In the genomic region with DNA sequence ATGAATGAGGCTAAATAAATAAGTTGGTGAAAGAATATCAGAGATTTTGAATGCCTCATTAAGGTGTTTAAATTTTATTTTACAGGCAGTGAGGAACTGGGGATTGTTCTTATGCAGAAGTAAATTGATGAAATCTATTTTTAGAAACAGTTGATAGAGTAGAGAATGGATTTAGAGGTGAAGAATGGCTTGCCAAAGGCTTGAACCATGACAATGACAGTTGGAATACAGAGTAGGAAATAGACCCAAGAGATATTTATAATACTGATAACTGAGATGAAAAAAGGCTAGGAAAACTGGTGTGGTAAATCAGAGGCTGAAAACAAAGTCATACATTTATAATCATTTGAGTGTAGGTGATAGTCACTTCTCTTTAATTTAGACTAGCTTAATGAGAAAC, we compare ENCODE assay signal across 37 cellular contexts.
"Had no signal": no experiment of that assay in that cellular context is flagged by ENCODE, and none has a peak within 500 bp of the region (broad histone marks: within the 10 kb centered on the region; RNA-seq: fewer than 3 reads in every experiment).

No MANE protein-coding gene starts in this region.

- H3K4me1 Mint-ChIP-seq: activated B cell treated with CpG ODN at 0.5 μM for 24 hours; activated CD4-positive, alpha-beta T cell treated with anti-CD3 and anti-CD28 coated beads, Interleukin-2, amount 10 ng/mL, durations not matched to agents 24 days and 14 days; activated naive CD4-positive, alpha-beta T cell treated with anti-CD3 and anti-CD28 coated beads, Interleukin-2, amount 50 U/mL, for 24 hours; activated naive CD8-positive, alpha-beta T cell treated with anti-CD3 and anti-CD28 coated beads, Interleukin-2, amount 10 ng/mL, durations not matched to agents 7 days and 5 days; activated naive CD8-positive, alpha-beta T cell treated with anti-CD3 and anti-CD28 coated beads, Interleukin-2, amount 50 U/mL, for 24 hours; activated T-helper 17 cell treated with anti-CD3 and anti-CD28 coated beads, Interleukin-2, amount 50 U/mL, for 72 hours had no signal

- H3K9me3 ChIP-seq: ascending aorta, body of pancreas, breast epithelium had no signal

- H3K27me3 ChIP-seq: ascending aorta, body of pancreas, brain microvascular endothelial cell, breast epithelium had no signal

- H3K4me3 ChIP-seq: ascending aorta, body of pancreas, breast epithelium had no signal

- H3K36me3 ChIP-seq: ascending aorta, brain microvascular endothelial cell, breast epithelium had no signal

- FAIRE-seq: TTC549 had no signal

- H3K36me3 Mint-ChIP-seq: activated CD4-positive, alpha-beta memory T cell treated with anti-CD3 and anti-CD28 coated beads for 36 hours; activated naive CD4-positive, alpha-beta T cell treated with anti-CD3 and anti-CD28 coated beads, Interleukin-2, amount 50 U/mL, for 24 hours; activated naive CD8-positive, alpha-beta T cell; activated naive CD8-positive, alpha-beta T cell treated with anti-CD3 and anti-CD28 coated beads, Interleukin-2, amount 10 ng/mL, durations not matched to agents 7 days and 5 days had no signal

- H3K27me3 Mint-ChIP-seq: activated B cell treated with CpG ODN at 0.5 μM for 24 hours; activated CD4-positive, alpha-beta memory T cell treated with anti-CD3 and anti-CD28 coated beads for 36 hours; activated CD4-positive, alpha-beta T cell treated with anti-CD3 and anti-CD28 coated beads, Interleukin-2, amount 10 ng/mL, durations not matched to agents 24 days and 14 days; activated naive CD4-positive, alpha-beta T cell treated with anti-CD3 and anti-CD28 coated beads, Interleukin-2, amount 50 U/mL, for 24 hours; activated naive CD8-positive, alpha-beta T cell treated with anti-CD3 and anti-CD28 coated beads, Interleukin-2, amount 10 ng/mL, durations not matched to agents 7 days and 5 days; activated naive CD8-positive, alpha-beta T cell treated with anti-CD3 and anti-CD28 coated beads, Interleukin-2, amount 50 U/mL, for 24 hours; activated T-helper 17 cell treated with anti-CD3 and anti-CD28 coated beads, Interleukin-2, amount 50 U/mL, for 72 hours had no signal

- H3K9me3 Mint-ChIP-seq: activated CD4-positive, alpha-beta memory T cell treated with anti-CD3 and anti-CD28 coated beads for 36 hours; activated CD4-positive, alpha-beta T cell treated with anti-CD3 and anti-CD28 coated beads, Interleukin-2, amount 10 ng/mL, durations not matched to agents 24 days and 14 days; activated CD8-positive, alpha-beta T cell treated with anti-CD3 and anti-CD28 coated beads for 36 hours; activated naive CD4-positive, alpha-beta T cell treated with anti-CD3 and anti-CD28 coated beads for 36 hours; activated naive CD4-positive, alpha-beta T cell treated with anti-CD3 and anti-CD28 coated beads, Interleukin-2, amount 50 U/mL, for 24 hours; activated naive CD8-positive, alpha-beta T cell treated with anti-CD3 and anti-CD28 coated beads, Interleukin-2, amount 10 ng/mL, durations not matched to agents 7 days and 5 days; activated naive CD8-positive, alpha-beta T cell treated with anti-CD3 and anti-CD28 coated beads, Interleukin-2, amount 50 U/mL, for 24 hours; activated T-cell treated with anti-CD3 and anti-CD28 coated beads, Interleukin-2, amount 50 U/mL, for 4 hours; activated T-helper 1 cell treated with anti-CD3 and anti-CD28 coated beads, Interleukin-12 subunit alpha, Interleukin-12 subunit beta, Interleukin-2, Interleukin-4 antibody, amounts not matched to agents 30 ng/mL and 10 ng/mL and 1 ng/mL, durations not matched to agents 14 hours and 24 hours and 36 hours; T-helper 2 cell treated with Interferon-gamma antibody and Interleukin-4, amounts not matched to agents 5 μg/mL and 100 μg/mL, for 36 hours had no signal

- H3K27ac Mint-ChIP-seq: activated B cell treated with CpG ODN at 0.5 μM for 24 hours; activated CD4-positive, alpha-beta memory T cell treated with anti-CD3 and anti-CD28 coated beads for 36 hours; activated CD4-positive, alpha-beta T cell treated with anti-CD3 and anti-CD28 coated beads, Interleukin-2, amount 10 ng/mL, durations not matched to agents 24 days and 14 days; activated CD8-positive, alpha-beta T cell treated with anti-CD3 and anti-CD28 coated beads for 36 hours; activated naive CD4-positive, alpha-beta T cell treated with anti-CD3 and anti-CD28 coated beads for 36 hours; activated naive CD4-positive, alpha-beta T cell treated with anti-CD3 and anti-CD28 coated beads, Interleukin-2, amount 50 U/mL, for 24 hours; activated naive CD8-positive, alpha-beta T cell; activated naive CD8-positive, alpha-beta T cell treated with anti-CD3 and anti-CD28 coated beads, Interleukin-2, amount 10 ng/mL, durations not matched to agents 7 days and 5 days; activated naive CD8-positive, alpha-beta T cell treated with anti-CD3 and anti-CD28 coated beads, Interleukin-2, amount 50 U/mL, for 24 hours; activated T-cell treated with anti-CD3 and anti-CD28 coated beads, Interleukin-2, amount 50 U/mL, for 72 hours; activated T-helper 1 cell treated with anti-CD3 and anti-CD28 coated beads, Interleukin-12 subunit alpha, Interleukin-12 subunit beta, Interleukin-2, Interleukin-4 antibody, amounts not matched to agents 30 ng/mL and 10 ng/mL and 1 ng/mL, durations not matched to agents 14 hours and 24 hours and 36 hours; activated T-helper 17 cell treated with anti-CD3 and anti-CD28 coated beads, Interleukin-2, amount 50 U/mL, for 72 hours; T-helper 1 cell treated with Interleukin-12 subunit alpha and Interleukin-12 subunit beta and Interleukin-4 antibody, amounts not matched to agents 30 μg/mL and 1 μg/mL, for 36 hours; T-helper 2 cell treated with Interferon-gamma antibody and Interleukin-4, amounts not matched to agents 5 μg/mL and 100 μg/mL, for 36 hours had no signal

- H3K27ac ChIP-seq: ascending aorta, body of pancreas, brain microvascular endothelial cell, breast epithelium, VCaP had no signal

- DNase-seq: activated B cell treated with CpG ODN at 0.5 μM for 24 hours; activated CD4-positive, alpha-beta memory T cell treated with anti-CD3 and anti-CD28 coated beads for 36 hours; activated CD4-positive, alpha-beta T cell treated with anti-CD3 and anti-CD28 coated beads for 4 hours; activated CD4-positive, alpha-beta T cell treated with anti-CD3 and anti-CD28 coated beads, Interleukin-2, amount 10 ng/mL, durations not matched to agents 24 days and 14 days; activated CD4-positive, alpha-beta T cell treated with anti-CD3 and anti-CD28 coated beads, Interleukin-2, amount 50 U/mL, for 1 hour; activated CD4-positive, alpha-beta T cell treated with anti-CD3 and anti-CD28 coated beads, Interleukin-2, amount 50 U/mL, for 4 hours; activated CD4-positive, CD25-positive, alpha-beta regulatory T cell treated with anti-CD3 and anti-CD28 coated beads, Interleukin-2, amount 50 U/mL, for 72 hours; activated CD8-positive, alpha-beta memory T cell treated with anti-CD3 and anti-CD28 coated beads, Interleukin-2, amount 50 U/mL, for 4 hours; activated CD8-positive, alpha-beta T cell treated with anti-CD3 and anti-CD28 coated beads for 36 hours; activated effector memory CD4-positive, alpha-beta T cell treated with anti-CD3 and anti-CD28 coated beads, Interleukin-2, amount 50 U/mL, for 16 hours; activated gamma-delta T cell treated with Interleukin-2 at 50 U/mL for 16 hours; activated naive CD4-positive, alpha-beta T cell; activated naive CD4-positive, alpha-beta T cell treated with anti-CD3 and anti-CD28 coated beads for 36 hours; activated naive CD8-positive, alpha-beta T cell treated with anti-CD3 and anti-CD28 coated beads, Interleukin-2, amount 10 ng/mL, durations not matched to agents 7 days and 5 days; activated naive CD8-positive, alpha-beta T cell treated with anti-CD3 and anti-CD28 coated beads, Interleukin-2, amount 50 U/mL, for 24 hours; activated T-cell treated with anti-CD3 and anti-CD28 coated beads for 4 hours; activated T-cell treated with anti-CD3 and anti-CD28 coated beads, Interleukin-2, amount 50 U/mL, for 1 hour; activated T-cell treated with anti-CD3 and anti-CD28 coated beads, Interleukin-2, amount 50 U/mL, for 4 hours; activated T-cell treated with anti-CD3 and anti-CD28 coated beads, Interleukin-2, amount 50 U/mL, for 72 hours; amygdala; anterior cingulate cortex; body of pancreas; brain microvascular endothelial cell; central memory CD4-positive, alpha-beta T cell; T-helper 1 cell; T-helper 2 cell; T-helper 9 cell had no signal

- H3K4me1 ChIP-seq: ascending aorta, body of pancreas, breast epithelium had no signal

- H3K4me3 Mint-ChIP-seq: activated B cell treated with CpG ODN at 0.5 μM for 24 hours; activated CD4-positive, alpha-beta memory T cell treated with anti-CD3 and anti-CD28 coated beads for 36 hours; activated CD4-positive, alpha-beta T cell treated with anti-CD3 and anti-CD28 coated beads, Interleukin-2, amount 10 ng/mL, durations not matched to agents 24 days and 14 days; activated CD8-positive, alpha-beta T cell treated with anti-CD3 and anti-CD28 coated beads for 36 hours; activated naive CD4-positive, alpha-beta T cell treated with anti-CD3 and anti-CD28 coated beads for 36 hours; activated naive CD4-positive, alpha-beta T cell treated with anti-CD3 and anti-CD28 coated beads, Interleukin-2, amount 50 U/mL, for 24 hours; activated naive CD8-positive, alpha-beta T cell; activated naive CD8-positive, alpha-beta T cell treated with anti-CD3 and anti-CD28 coated beads, Interleukin-2, amount 10 ng/mL, durations not matched to agents 7 days and 5 days; activated naive CD8-positive, alpha-beta T cell treated with anti-CD3 and anti-CD28 coated beads, Interleukin-2, amount 50 U/mL, for 24 hours; activated T-cell treated with anti-CD3 and anti-CD28 coated beads, Interleukin-2, amount 50 U/mL, for 4 hours; activated T-cell treated with anti-CD3 and anti-CD28 coated beads, Interleukin-2, amount 50 U/mL, for 72 hours; activated T-helper 1 cell treated with anti-CD3 and anti-CD28 coated beads, Interleukin-12 subunit alpha, Interleukin-12 subunit beta, Interleukin-2, Interleukin-4 antibody, amounts not matched to agents 30 ng/mL and 10 ng/mL and 1 ng/mL, durations not matched to agents 14 hours and 24 hours and 36 hours; activated T-helper 17 cell treated with anti-CD3 and anti-CD28 coated beads, Interleukin-2, amount 50 U/mL, for 72 hours; T-helper 1 cell treated with Interleukin-12 subunit alpha and Interleukin-12 subunit beta and Interleukin-4 antibody, amounts not matched to agents 30 μg/mL and 1 μg/mL, for 36 hours; T-helper 2 cell treated with Interferon-gamma antibody and Interleukin-4, amounts not matched to agents 5 μg/mL and 100 μg/mL, for 36 hours had no signal

- ATAC-seq: activated CD8-positive, alpha-beta T cell treated with anti-CD3 and anti-CD28 coated beads for 36 hours; activated naive CD8-positive, alpha-beta T cell treated with anti-CD3 and anti-CD28 coated beads, Interleukin-2, amount 50 U/mL, for 24 hours; activated T-cell treated with anti-CD3 and anti-CD28 coated beads, Interleukin-2, amount 50 U/mL, for 4 hours; activated T-cell treated with anti-CD3 and anti-CD28 coated beads, Interleukin-2, amount 50 U/mL, for 72 hours; activated T-helper 17 cell treated with anti-CD3 and anti-CD28 coated beads, Interleukin-2, amount 50 U/mL, for 72 hours; body of pancreas had no signal
